In genomic region chr15:101121511-101122090, GRCh38 we compare ENCODE assay signal across 8 cellular contexts.
A peak's percentile ranks its signal among the peaks of the same experiment; 100 is the strongest.
DNase-seq lines count a peak whose midpoint lies in the region; ATAC-seq and TF ChIP-seq lines count a peak whose summit lies in the region.

No MANE protein-coding gene starts in this region.

- peak; percentile 91 for DNase-seq in SK-N-SH
- DNase-seq in cerebellar cortex (ENCODE audit: low spot score), result peak; percentile 29
- DNase-seq in stimulated activated CD4-positive, alpha-beta T cell treated with anti-CD3 and anti-CD28 coated beads, Interleukin-2, amount 100 ng/mL, for 4 hours (ENCODE audit: low read depth), result peak; percentile 19
- no peak for DNase-seq in occipital lobe (lab: John Stamatoyannopoulos, UW)

- H3K9me2 ChIP-seq in SK-N-SH, result no peaks in the 10 kb centered on the region

- no peaks in the 10 kb centered on the region for H3K36me3 ChIP-seq in SK-N-SH (replicated peaks in 1 of 2; ENCODE audit: control insufficient read depth in 1 of 2, insufficient read depth in 2 of 2, low read length in 1 of 2)
- H3K36me3 ChIP-seq in liver (ENCODE audit: control insufficient read depth in 4 of 4, insufficient read depth in 3 of 4, low read depth in 1 of 4, low read length in 3 of 4), result no peaks in the 10 kb centered on the region

- POLR2A ChIA-PET in SK-N-SH (lab: Yijun Ruan, JAX), result interaction anchor here (0.8 to 1.6 kb wide), 5 partner anchors 28 to 134 kb away, joined by 3 to 7 read pairs (median 3); partner anchors contain the start of gene CHSY1

- H3K79me2 ChIP-seq in SK-N-SH (ENCODE audit: insufficient read depth), result no peaks in the 10 kb centered on the region

- CTCF ChIA-PET in SK-N-SH (lab: Yijun Ruan, JAX), result interaction anchor here (0.6 to 2.8 kb wide), 27 partner anchors 8 to 173 kb away, joined by 3 to 24 read pairs (median 4); partner anchors contain the start of genes CHSY1 and SNRPA1

- peak in 1 of 2 experiments; percentile 67; a peak in 2 of 4 replicates for TF ChIP-seq EP300 in SK-N-SH (IDR thresholded peaks at IDR 0.05; ENCODE audit: borderline replicate concordance in 1 of 2, low read depth in 1 of 2, low read length in 1 of 2)

- WGBS in SK-N-SH (ENCODE audit: low lambda C conversion rate), result 54% methylated on average over 14 of the region's 26 CpGs
- WGBS in liver, result 40% methylated on average over 26 of the region's 26 CpGs

- peaks cover 24% of the 10 kb centered on the region for H3F3A ChIP-seq in SK-N-SH (replicated peaks; ENCODE audit: insufficient read depth)

- no peaks in the 10 kb centered on the region for H4K20me1 ChIP-seq in SK-N-SH (ENCODE audit: insufficient read depth)

- ATAC-seq in GM18511 (IDR thresholded peaks at IDR 0.05; ENCODE audit: unreplicated experiment), result peak; percentile 81
- ATAC-seq in HG02981 (IDR thresholded peaks at IDR 0.05; ENCODE audit: unreplicated experiment), result peak; percentile 67
- no peak for ATAC-seq in GM18519 (IDR thresholded peaks at IDR 0.05; ENCODE audit: low FRiP score, unreplicated experiment)

- TF ChIP-seq RAD21 in SK-N-SH (IDR thresholded peaks at IDR 0.05; ENCODE audit: low read length), result peak; percentile 73
- peak; percentile 51 to 67 for TF ChIP-seq RAD21 in liver (IDR thresholded peaks at IDR 0.05)

- TF ChIP-seq CTCF in SK-N-SH (IDR thresholded peaks at IDR 0.05), result peak; percentile 40; the same call in 1 of the 2 replicates
- peak; percentile 1 for TF ChIP-seq CTCF in liver (IDR thresholded peaks at IDR 0.05; ENCODE audit: low read depth, low read length, missing input control)

- H3K27me3 ChIP-seq in SK-N-SH (ENCODE audit: insufficient read depth) (no peaks in the 10 kb centered on the region), liver (ENCODE audit: control insufficient read depth in 4 of 4, insufficient read depth in 4 of 4, low read length in 3 of 4) (no peaks in the 10 kb centered on the region)

- H3K4me2 ChIP-seq in SK-N-SH, result peak overlapping the region; percentile 51; the same call in 1 of the 2 replicates

- H3K9me3 ChIP-seq in SK-N-SH, result no peaks in the 10 kb centered on the region
- H3K9me3 ChIP-seq in liver (ENCODE audit: control insufficient read depth in 4 of 4, low read length in 3 of 4), result no peaks in the 10 kb centered on the region

- peak overlapping the region; percentile 69 for H2AFZ ChIP-seq in SK-N-SH (ENCODE audit: low read depth)

- H3K4me1 ChIP-seq in SK-N-SH (ENCODE audit: control insufficient read depth in 1 of 2, insufficient read depth in 2 of 2, low read depth in 1 of 2, low read length in 1 of 2) (peaks cover 10 to 37% of the 10 kb centered on the region in 2 experiments), liver (ENCODE audit: control insufficient read depth in 4 of 4, insufficient read depth in 4 of 4, low read length in 3 of 4) (no peaks in the 10 kb centered on the region)

- H3K9ac ChIP-seq in SK-N-SH (peak overlapping the region; percentile 47; the same call in 1 of the 2 replicates), liver (ENCODE audit: low read depth in 1 of 2, low read length in 2 of 2) (peak overlapping the region; percentile 27 to 66)

- H3K4me3 ChIP-seq in SK-N-SH (ENCODE audit: low read depth in 2 of 2, low read length in 1 of 2) (no peak overlapping the region; a peak in 1 of 4 replicates), liver (ENCODE audit: low read depth in 1 of 3, low read length in 3 of 3) (no peak overlapping the region)

- H3K27ac ChIP-seq in SK-N-SH (ENCODE audit: low read depth in 2 of 2, low read length in 1 of 2) (peak overlapping the region; percentile 28 to 98; a peak in 3 of 4 replicates), liver (ENCODE audit: low read depth in 1 of 2, low read length in 2 of 2) (peak overlapping the region; percentile 49 to 62)

TF ChIP-seq in SK-N-SH, 30 proteins besides CTCF, POLR2A, EP300 and RAD21:
- TF ChIP-seq IRF3 (IDR thresholded peaks at IDR 0.05; ENCODE audit: low read depth, low read length) (no peak), NRF1 (IDR thresholded peaks at IDR 0.05; ENCODE audit: low read depth, low read length) (peak; percentile 15; the same call in 1 of the 2 replicates), MAX (IDR thresholded peaks at IDR 0.05; ENCODE audit: low read depth) (no peak), SMC3 (IDR thresholded peaks at IDR 0.05; ENCODE audit: low read depth, low read length) (peak; percentile 65), FOXJ3 (CRISPR knock-in tag; IDR thresholded peaks at IDR 0.05) (peak; percentile 72), USF2 (IDR thresholded peaks at IDR 0.05; ENCODE audit: borderline replicate concordance, low read depth, low read length) (no peak), MXI1 (IDR thresholded peaks at IDR 0.05; ENCODE audit: low read depth, low read length) (peak; percentile 57; the same call in 1 of the 2 replicates), CHD2 (IDR thresholded peaks at IDR 0.05; ENCODE audit: low read length, partially characterized antibody) (peak; percentile 8)
- TF ChIP-seq, protein P1, sequence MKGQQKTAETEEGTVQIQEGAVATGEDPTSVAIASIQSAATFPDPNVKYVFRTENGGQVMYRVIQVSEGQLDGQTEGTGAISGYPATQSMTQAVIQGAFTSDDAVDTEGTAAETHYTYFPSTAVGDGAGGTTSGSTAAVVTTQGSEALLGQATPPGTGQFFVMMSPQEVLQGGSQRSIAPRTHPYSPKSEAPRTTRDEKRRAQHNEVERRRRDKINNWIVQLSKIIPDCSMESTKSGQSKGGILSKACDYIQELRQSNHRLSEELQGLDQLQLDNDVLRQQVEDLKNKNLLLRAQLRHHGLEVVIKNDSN (IDR thresholded peaks at IDR 0.05; ENCODE audit: borderline replicate concordance, low read depth), result no peak

TF ChIP-seq in liver, 16 proteins besides CTCF, POLR2A, EP300 and RAD21:
- peak; percentile 10 for TF ChIP-seq SP1 (IDR thresholded peaks at IDR 0.05)
- TF ChIP-seq NR2F2 (IDR thresholded peaks at IDR 0.05), result peak; percentile 77
- no peak for TF ChIP-seq MAX (IDR thresholded peaks at IDR 0.05)
- no peak for TF ChIP-seq ZBTB33 (IDR thresholded peaks at IDR 0.05)
- no peak for TF ChIP-seq TAF1 (conservative IDR thresholded peaks at IDR 0.05)
- TF ChIP-seq RXRA (IDR thresholded peaks at IDR 0.05), result no peak
- no peak for TF ChIP-seq GABPA (IDR thresholded peaks at IDR 0.05 in 1 of 2, conservative IDR thresholded peaks at IDR 0.05 in 1 of 2)
